19 cellular contexts compared by ENCODE assay signal in the genomic region with DNA sequence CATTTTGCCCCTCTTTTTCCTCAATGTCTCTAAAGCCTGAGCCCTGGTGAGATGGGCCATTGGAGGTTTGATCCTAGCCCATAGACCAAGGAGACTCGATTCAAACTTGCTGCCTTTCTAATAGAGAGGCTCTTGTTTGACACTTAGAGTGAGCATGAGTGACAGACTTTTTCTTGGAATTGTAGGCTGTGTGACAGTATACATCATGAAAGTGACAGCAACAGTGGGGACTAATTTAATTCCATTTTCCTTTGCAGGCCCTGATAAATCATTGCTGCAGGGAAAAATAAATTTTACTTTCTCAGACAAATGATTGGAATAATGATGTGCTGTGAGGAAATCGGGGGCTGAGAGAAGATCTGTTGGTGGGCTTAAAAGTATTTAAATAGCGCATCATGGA.
DNase-seq lines count a peak whose midpoint lies in the region; ATAC-seq lines count a peak whose summit lies in the region.
"Had no signal": no experiment of that assay in that cellular context is flagged by ENCODE, and none has a peak within 500 bp of the region (broad histone marks: within the 10 kb centered on the region; RNA-seq: fewer than 3 reads in every experiment).

No MANE protein-coding gene starts in this region.

- H3K4me3 Mint-ChIP-seq in activated naive CD4-positive, alpha-beta T cell treated with anti-CD3 and anti-CD28 coated beads, Interleukin-2, amount 50 U/mL, for 24 hours, result no peak overlapping the region
- no peak overlapping the region for H3K4me3 Mint-ChIP-seq in T-cell
- peak overlapping the region in 1 of 5 donors; percentile 20 for H3K4me3 Mint-ChIP-seq in immature natural killer cell

- H3K4me1 Mint-ChIP-seq in activated naive CD4-positive, alpha-beta T cell treated with anti-CD3 and anti-CD28 coated beads, Interleukin-2, amount 50 U/mL, for 24 hours, result peaks cover 46% of the 10 kb centered on the region
- H3K4me1 Mint-ChIP-seq in T-cell (peaks cover 27 to 49% (median 35%) of the 10 kb centered on the region in 3 donors), immature natural killer cell (peaks cover 44 to 67% of the 10 kb centered on the region in 2 donors)

- no peaks in the 10 kb centered on the region for H3K9me3 Mint-ChIP-seq in activated naive CD4-positive, alpha-beta T cell treated with anti-CD3 and anti-CD28 coated beads, Interleukin-2, amount 50 U/mL, for 24 hours
- no peaks in the 10 kb centered on the region for H3K9me3 Mint-ChIP-seq in T-cell
- no peaks in the 10 kb centered on the region for H3K9me3 Mint-ChIP-seq in immature natural killer cell

- CTCF ChIA-PET in T-cell (lab: Charles Lee), result no interaction called here

- H3K27me3 Mint-ChIP-seq in activated naive CD4-positive, alpha-beta T cell treated with anti-CD3 and anti-CD28 coated beads, Interleukin-2, amount 50 U/mL, for 24 hours, result no peaks in the 10 kb centered on the region
- H3K27me3 Mint-ChIP-seq in T-cell (no peaks in the 10 kb centered on the region), immature natural killer cell (ENCODE audit: low read depth in 3 of 3) (peaks cover 0 to 5% (median 0%) of the 10 kb centered on the region in 3 donors)

- H3K27ac Mint-ChIP-seq in activated naive CD4-positive, alpha-beta T cell treated with anti-CD3 and anti-CD28 coated beads, Interleukin-2, amount 50 U/mL, for 24 hours, result peak overlapping the region; percentile 59
- H3K27ac Mint-ChIP-seq in T-cell (peak overlapping the region; percentile 16 to 34), immature natural killer cell (peak overlapping the region in 4 of 6 donors; percentile 46 to 80 (median 68))

- ATAC-seq in T-cell (replicated peaks in 1 of 4) (no peak), GM19328 (IDR thresholded peaks at IDR 0.05; ENCODE audit: unreplicated experiment) (no peak)

- no peak for DNase-seq in activated naive CD4-positive, alpha-beta T cell (lab: John Stamatoyannopoulos, UW)
- DNase-seq in T-cell, result no peak
- DNase-seq in immature natural killer cell, result no peak
- peak; percentile 55 for DNase-seq in putamen (ENCODE audit: low spot score)
- no peak for DNase-seq in NCI-H510A treated with DMSO at 0.1 percent for 48 hours (lab: John Stamatoyannopoulos, UW)
- DNase-seq in iPS-NIHi7 (ENCODE audit: extremely low spot score), result no peak
- DNase-seq: COR-L47, DMS79 treated with DMSO at 0.1 percent for 48 hours, GM23248, KG1, NCI-H1092 treated with DMSO at 0.1 percent for 48 hours, NCI-H1436 treated with DMSO at 0.1 percent for 48 hours, NCI-H1930, NCI-H2227 treated with DMSO at 0.1 percent for 48 hours, NCI-H510A, NCI-H748 treated with DMSO at 0.1 percent for 48 hours, SHP77 treated with DMSO at 0.1 percent for 48 hours had no signal

- peaks cover 9% of the 10 kb centered on the region for H3K36me3 Mint-ChIP-seq in activated naive CD4-positive, alpha-beta T cell treated with anti-CD3 and anti-CD28 coated beads, Interleukin-2, amount 50 U/mL, for 24 hours
- H3K36me3 Mint-ChIP-seq in T-cell (peaks cover 40% of the 10 kb centered on the region), immature natural killer cell (peaks cover 0 to 7% (median 1%) of the 10 kb centered on the region in 3 donors)

- POLR2A ChIA-PET in T-cell (lab: Charles Lee), result no interaction called here
